In genomic region chr15:99749386-99749785, GRCh38 we compare ENCODE assay signal across 2 cellular contexts.
TF ChIP-seq lines count a peak whose summit lies in the region.

No MANE protein-coding gene starts in this region.

TF ChIP-seq in K562, 482 proteins besides CTCF, POLR2A, EP300 and RAD21:
- TF ChIP-seq ZBED1 (IDR thresholded peaks at IDR 0.05): no peak
- no peak for TF ChIP-seq JUND (IDR thresholded peaks at IDR 0.05; ENCODE audit: borderline replicate concordance, low read depth, low read length)
- TF ChIP-seq JUND (tag; IDR thresholded peaks at IDR 0.05; ENCODE audit: borderline replicate concordance, low read depth, low read length): peak; percentile 31; the same call in 1 of the 3 replicates
- TF ChIP-seq FOXA3 (CRISPR knock-in tag; conservative IDR thresholded peaks at IDR 0.05 in 1 of 2, IDR thresholded peaks at IDR 0.05 in 1 of 2): peak in 1 of 2 experiments; percentile 75; a peak in 2 of 4 replicates
- TF ChIP-seq REST (CRISPR knock-in tag; IDR thresholded peaks at IDR 0.05; ENCODE audit: low read depth): no peak
- TF ChIP-seq ATF3 (IDR thresholded peaks at IDR 0.05): peak; percentile 55; the same call in 1 of the 2 replicates
- no peak for TF ChIP-seq ATF3 (CRISPR knock-in tag; conservative IDR thresholded peaks at IDR 0.05)
- peak; percentile 88 for TF ChIP-seq ATF7 (IDR thresholded peaks at IDR 0.05)

TF ChIP-seq in HepG2, 621 proteins besides CTCF, POLR2A, EP300 and RAD21:
- peak; percentile 56; the same call in 1 of the 2 replicates for TF ChIP-seq ZBTB21 (CRISPR knock-in tag; IDR thresholded peaks at IDR 0.05)
- no peak for TF ChIP-seq ARNTL (CRISPR knock-in tag; IDR thresholded peaks at IDR 0.05)
- TF ChIP-seq ZNF414 (CRISPR knock-in tag; IDR thresholded peaks at IDR 0.05): no peak
- TF ChIP-seq SMARCC2 (IDR thresholded peaks at IDR 0.05): no peak
- no peak for TF ChIP-seq MAFF (IDR thresholded peaks at IDR 0.05; ENCODE audit: low read depth, low read length)
- TF ChIP-seq ZFP62 (CRISPR knock-in tag; IDR thresholded peaks at IDR 0.05): no peak
- no peak for TF ChIP-seq ZSCAN29 (CRISPR knock-in tag; conservative IDR thresholded peaks at IDR 0.05)
- TF ChIP-seq TBX2 (CRISPR knock-in tag; IDR thresholded peaks at IDR 0.05; ENCODE audit: borderline replicate concordance): no peak
- TF ChIP-seq ZBTB39 (CRISPR knock-in tag; IDR thresholded peaks at IDR 0.05): no peak
- TF ChIP-seq SAP130 (CRISPR knock-in tag; IDR thresholded peaks at IDR 0.05; ENCODE audit: low read depth): no peak
- no peak for TF ChIP-seq ZNF234 (CRISPR knock-in tag; conservative IDR thresholded peaks at IDR 0.05)
- peak; percentile 71; the same call in 1 of the 2 replicates for TF ChIP-seq ATF7 (IDR thresholded peaks at IDR 0.05)
- TF ChIP-seq ATF7 (CRISPR knock-in tag; IDR thresholded peaks at IDR 0.05): no peak
- no peak for TF ChIP-seq THRA (CRISPR knock-in tag; IDR thresholded peaks at IDR 0.05; ENCODE audit: borderline replicate concordance)
- no peak for TF ChIP-seq RXRB (CRISPR knock-in tag; IDR thresholded peaks at IDR 0.05; ENCODE audit: borderline replicate concordance)
- no peak for TF ChIP-seq MIXL1 (CRISPR knock-in tag; IDR thresholded peaks at IDR 0.05)
- TF ChIP-seq CEBPB (IDR thresholded peaks at IDR 0.05; ENCODE audit: borderline replicate concordance, low read depth, low read length): no peak
- no peak for TF ChIP-seq POLR2AphosphoS2 (IDR thresholded peaks at IDR 0.05; ENCODE audit: low read depth, low read length)
- TF ChIP-seq ZNF549 (CRISPR knock-in tag; IDR thresholded peaks at IDR 0.05): no peak
- TF ChIP-seq ATF2 (CRISPR knock-in tag; IDR thresholded peaks at IDR 0.05): no peak
- peak; percentile 50; the same call in 1 of the 2 replicates for TF ChIP-seq CREB1 (IDR thresholded peaks at IDR 0.05)
- no peak for TF ChIP-seq CREB1 (CRISPR knock-in tag; IDR thresholded peaks at IDR 0.05)
- peak; percentile 45; the same call in 1 of the 2 replicates for TF ChIP-seq ZNF768 (CRISPR knock-in tag; IDR thresholded peaks at IDR 0.05)
- no peak for TF ChIP-seq ZNF224 (CRISPR knock-in tag; IDR thresholded peaks at IDR 0.05)
- no peak for TF ChIP-seq ZNF460 (CRISPR knock-in tag; IDR thresholded peaks at IDR 0.05; ENCODE audit: borderline replicate concordance)
- TF ChIP-seq ETV6 (CRISPR knock-in tag; conservative IDR thresholded peaks at IDR 0.05): no peak
- TF ChIP-seq U2AF2 (IDR thresholded peaks at IDR 0.05; ENCODE audit: low read depth, low read length): no peak
- TF ChIP-seq MLXIP (CRISPR knock-in tag; IDR thresholded peaks at IDR 0.05; ENCODE audit: borderline replicate concordance): no peak
- 0 out of 2 replicates have a peak, but pooled peaks have one; percentile 22 for TF ChIP-seq ARID5B (CRISPR knock-in tag; IDR thresholded peaks at IDR 0.05)
- TF ChIP-seq ZNF546 (CRISPR knock-in tag; conservative IDR thresholded peaks at IDR 0.05): no peak
- TF ChIP-seq ATF4 (CRISPR knock-in tag; IDR thresholded peaks at IDR 0.05): no peak
- TF ChIP-seq ZNF562 (CRISPR knock-in tag; IDR thresholded peaks at IDR 0.05; ENCODE audit: borderline replicate concordance): no peak
- no peak for TF ChIP-seq MYC (CRISPR knock-in tag; IDR thresholded peaks at IDR 0.05; ENCODE audit: borderline replicate concordance)
- TF ChIP-seq HBP1 (CRISPR knock-in tag; IDR thresholded peaks at IDR 0.05; ENCODE audit: low read depth): no peak
- no peak for TF ChIP-seq ZFYVE20 (CRISPR knock-in tag; IDR thresholded peaks at IDR 0.05; ENCODE audit: borderline replicate concordance, low read depth)
- peak; percentile 61 for TF ChIP-seq RARA (CRISPR knock-in tag; IDR thresholded peaks at IDR 0.05)
- TF ChIP-seq ZNF282 (IDR thresholded peaks at IDR 0.05; ENCODE audit: partially characterized antibody): no peak
- no peak for TF ChIP-seq ELK4 (CRISPR knock-in tag; IDR thresholded peaks at IDR 0.05; ENCODE audit: borderline replicate concordance)
- no peak for TF ChIP-seq MATR3 (CRISPR knock-in tag; IDR thresholded peaks at IDR 0.05)
